ENCODE assay signal across 1 cellular context in the genomic region with DNA sequence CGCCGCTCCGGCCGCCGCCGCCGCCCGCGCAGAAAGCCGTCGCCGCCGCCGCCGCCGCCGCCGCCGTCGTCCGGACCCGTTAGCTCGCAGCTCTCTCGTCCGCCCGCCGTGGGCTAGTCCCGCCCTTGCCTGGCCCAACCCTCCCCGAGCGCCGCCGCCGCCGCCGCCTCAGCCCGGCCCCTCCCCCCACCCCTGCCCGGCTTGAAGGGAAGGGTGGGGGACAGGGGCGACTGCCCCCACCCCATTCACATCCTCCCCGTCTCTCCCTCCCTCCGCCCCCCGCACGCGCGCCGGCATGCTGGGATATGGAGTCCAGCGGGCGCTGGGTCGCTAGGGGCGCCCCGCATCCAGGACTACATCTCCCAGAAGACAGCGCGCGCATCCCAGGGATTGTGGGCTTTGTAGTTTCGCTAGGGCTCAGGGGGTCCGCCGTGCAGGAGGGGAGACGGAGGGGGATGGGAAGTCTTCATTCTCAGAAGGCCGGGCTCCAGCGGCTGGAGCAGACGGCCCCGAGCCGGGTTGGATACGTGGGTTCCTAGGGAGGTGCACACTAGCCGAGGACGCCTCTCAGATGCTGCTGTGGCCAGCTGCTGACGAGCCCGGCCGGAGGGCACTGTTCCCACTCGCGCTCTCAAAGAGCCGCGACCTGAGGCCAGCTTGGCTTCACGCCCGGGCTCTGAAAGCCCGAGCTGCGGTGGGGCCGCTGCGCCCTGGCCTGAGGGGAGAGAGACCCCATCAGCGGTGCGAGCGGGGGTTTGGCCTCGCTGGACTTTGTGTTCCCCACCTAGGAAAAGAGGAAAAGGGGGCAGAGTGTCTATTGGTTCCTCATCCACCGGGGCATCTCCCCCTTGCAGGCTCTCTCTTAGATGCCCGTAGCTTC.
TF ChIP-seq lines count a peak whose summit lies in the region.

A gene with protein sequence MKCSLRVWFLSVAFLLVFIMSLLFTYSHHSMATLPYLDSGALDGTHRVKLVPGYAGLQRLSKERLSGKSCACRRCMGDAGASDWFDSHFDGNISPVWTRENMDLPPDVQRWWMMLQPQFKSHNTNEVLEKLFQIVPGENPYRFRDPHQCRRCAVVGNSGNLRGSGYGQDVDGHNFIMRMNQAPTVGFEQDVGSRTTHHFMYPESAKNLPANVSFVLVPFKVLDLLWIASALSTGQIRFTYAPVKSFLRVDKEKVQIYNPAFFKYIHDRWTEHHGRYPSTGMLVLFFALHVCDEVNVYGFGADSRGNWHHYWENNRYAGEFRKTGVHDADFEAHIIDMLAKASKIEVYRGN (minus strand): TSS at position 118 of the 880 bp plus-strand sequence. CDS start 40,570 bp downstream, outside the sequence.

TF ChIP-seq in HepG2, 621 proteins besides CTCF, POLR2A, EP300 and RAD21 (continued from another document and continues in another):
- no peak for TF ChIP-seq ZNF512B (CRISPR knock-in tag; IDR thresholded peaks at IDR 0.05; ENCODE audit: borderline replicate concordance)
- peak; percentile 56; the same call in 1 of the 2 replicates for TF ChIP-seq GLI4 (CRISPR knock-in tag; IDR thresholded peaks at IDR 0.05; ENCODE audit: borderline replicate concordance)
- TF ChIP-seq ZNF296 (CRISPR knock-in tag; conservative IDR thresholded peaks at IDR 0.05), result no peak
- 0 out of 2 replicates have a peak, but pooled peaks have one; percentile 32 for TF ChIP-seq DPF2 (CRISPR knock-in tag; IDR thresholded peaks at IDR 0.05; ENCODE audit: borderline replicate concordance, low read depth)
- TF ChIP-seq, protein P1, sequence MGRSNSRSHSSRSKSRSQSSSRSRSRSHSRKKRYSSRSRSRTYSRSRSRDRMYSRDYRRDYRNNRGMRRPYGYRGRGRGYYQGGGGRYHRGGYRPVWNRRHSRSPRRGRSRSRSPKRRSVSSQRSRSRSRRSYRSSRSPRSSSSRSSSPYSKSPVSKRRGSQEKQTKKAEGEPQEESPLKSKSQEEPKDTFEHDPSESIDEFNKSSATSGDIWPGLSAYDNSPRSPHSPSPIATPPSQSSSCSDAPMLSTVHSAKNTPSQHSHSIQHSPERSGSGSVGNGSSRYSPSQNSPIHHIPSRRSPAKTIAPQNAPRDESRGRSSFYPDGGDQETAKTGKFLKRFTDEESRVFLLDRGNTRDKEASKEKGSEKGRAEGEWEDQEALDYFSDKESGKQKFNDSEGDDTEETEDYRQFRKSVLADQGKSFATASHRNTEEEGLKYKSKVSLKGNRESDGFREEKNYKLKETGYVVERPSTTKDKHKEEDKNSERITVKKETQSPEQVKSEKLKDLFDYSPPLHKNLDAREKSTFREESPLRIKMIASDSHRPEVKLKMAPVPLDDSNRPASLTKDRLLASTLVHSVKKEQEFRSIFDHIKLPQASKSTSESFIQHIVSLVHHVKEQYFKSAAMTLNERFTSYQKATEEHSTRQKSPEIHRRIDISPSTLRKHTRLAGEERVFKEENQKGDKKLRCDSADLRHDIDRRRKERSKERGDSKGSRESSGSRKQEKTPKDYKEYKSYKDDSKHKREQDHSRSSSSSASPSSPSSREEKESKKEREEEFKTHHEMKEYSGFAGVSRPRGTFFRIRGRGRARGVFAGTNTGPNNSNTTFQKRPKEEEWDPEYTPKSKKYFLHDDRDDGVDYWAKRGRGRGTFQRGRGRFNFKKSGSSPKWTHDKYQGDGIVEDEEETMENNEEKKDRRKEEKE (IDR thresholded peaks at IDR 0.05), result no peak
- TF ChIP-seq ZNF557 (CRISPR knock-in tag; IDR thresholded peaks at IDR 0.05), result no peak
- TF ChIP-seq CBX5 (CRISPR knock-in tag; IDR thresholded peaks at IDR 0.05; ENCODE audit: borderline replicate concordance), result peak; percentile 53; the same call in 1 of the 2 replicates
- TF ChIP-seq ARNTL (CRISPR knock-in tag; IDR thresholded peaks at IDR 0.05), result peak; percentile 57
- TF ChIP-seq ZNF577 (CRISPR knock-in tag; IDR thresholded peaks at IDR 0.05; ENCODE audit: borderline replicate concordance, low read depth), result no peak
- TF ChIP-seq KLF16 (CRISPR knock-in tag; IDR thresholded peaks at IDR 0.05), result no peak
- TF ChIP-seq ZNF367 (CRISPR knock-in tag; IDR thresholded peaks at IDR 0.05; ENCODE audit: borderline replicate concordance), result no peak
- no peak for TF ChIP-seq CBX2 (IDR thresholded peaks at IDR 0.05; ENCODE audit: low read depth, low read length)
- TF ChIP-seq CBX2 (CRISPR knock-in tag; IDR thresholded peaks at IDR 0.05; ENCODE audit: low read depth), result no peak
- no peak for TF ChIP-seq NFYC (CRISPR knock-in tag; IDR thresholded peaks at IDR 0.05)
- peak; percentile 88 for TF ChIP-seq FOXK1 (CRISPR knock-in tag; IDR thresholded peaks at IDR 0.05; ENCODE audit: borderline replicate concordance, low read depth)
- no peak for TF ChIP-seq ZEB1 (IDR thresholded peaks at IDR 0.05; ENCODE audit: insufficient replicate concordance, low read depth)
- TF ChIP-seq, protein P2, sequence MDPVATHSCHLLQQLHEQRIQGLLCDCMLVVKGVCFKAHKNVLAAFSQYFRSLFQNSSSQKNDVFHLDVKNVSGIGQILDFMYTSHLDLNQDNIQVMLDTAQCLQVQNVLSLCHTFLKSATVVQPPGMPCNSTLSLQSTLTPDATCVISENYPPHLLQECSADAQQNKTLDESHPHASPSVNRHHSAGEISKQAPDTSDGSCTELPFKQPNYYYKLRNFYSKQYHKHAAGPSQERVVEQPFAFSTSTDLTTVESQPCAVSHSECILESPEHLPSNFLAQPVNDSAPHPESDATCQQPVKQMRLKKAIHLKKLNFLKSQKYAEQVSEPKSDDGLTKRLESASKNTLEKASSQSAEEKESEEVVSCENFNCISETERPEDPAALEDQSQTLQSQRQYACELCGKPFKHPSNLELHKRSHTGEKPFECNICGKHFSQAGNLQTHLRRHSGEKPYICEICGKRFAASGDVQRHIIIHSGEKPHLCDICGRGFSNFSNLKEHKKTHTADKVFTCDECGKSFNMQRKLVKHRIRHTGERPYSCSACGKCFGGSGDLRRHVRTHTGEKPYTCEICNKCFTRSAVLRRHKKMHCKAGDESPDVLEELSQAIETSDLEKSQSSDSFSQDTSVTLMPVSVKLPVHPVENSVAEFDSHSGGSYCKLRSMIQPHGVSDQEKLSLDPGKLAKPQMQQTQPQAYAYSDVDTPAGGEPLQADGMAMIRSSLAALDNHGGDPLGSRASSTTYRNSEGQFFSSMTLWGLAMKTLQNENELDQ (CRISPR knock-in tag; IDR thresholded peaks at IDR 0.05; ENCODE audit: borderline replicate concordance), result no peak
- TF ChIP-seq MBD4 (IDR thresholded peaks at IDR 0.05; ENCODE audit: borderline replicate concordance, low read length), result no peak
- no peak for TF ChIP-seq SMC3 (IDR thresholded peaks at IDR 0.05; ENCODE audit: low read length)
- peak; percentile 84 for TF ChIP-seq YY1 (IDR thresholded peaks at IDR 0.05; ENCODE audit: insufficient read depth, insufficient replicate concordance, low read depth, low read length)
- peak; percentile 80; the same call in 1 of the 2 replicates for TF ChIP-seq ZNF782 (CRISPR knock-in tag; IDR thresholded peaks at IDR 0.05; ENCODE audit: borderline replicate concordance)
- TF ChIP-seq, protein P3, sequence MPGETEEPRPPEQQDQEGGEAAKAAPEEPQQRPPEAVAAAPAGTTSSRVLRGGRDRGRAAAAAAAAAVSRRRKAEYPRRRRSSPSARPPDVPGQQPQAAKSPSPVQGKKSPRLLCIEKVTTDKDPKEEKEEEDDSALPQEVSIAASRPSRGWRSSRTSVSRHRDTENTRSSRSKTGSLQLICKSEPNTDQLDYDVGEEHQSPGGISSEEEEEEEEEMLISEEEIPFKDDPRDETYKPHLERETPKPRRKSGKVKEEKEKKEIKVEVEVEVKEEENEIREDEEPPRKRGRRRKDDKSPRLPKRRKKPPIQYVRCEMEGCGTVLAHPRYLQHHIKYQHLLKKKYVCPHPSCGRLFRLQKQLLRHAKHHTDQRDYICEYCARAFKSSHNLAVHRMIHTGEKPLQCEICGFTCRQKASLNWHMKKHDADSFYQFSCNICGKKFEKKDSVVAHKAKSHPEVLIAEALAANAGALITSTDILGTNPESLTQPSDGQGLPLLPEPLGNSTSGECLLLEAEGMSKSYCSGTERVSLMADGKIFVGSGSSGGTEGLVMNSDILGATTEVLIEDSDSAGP (CRISPR knock-in tag; IDR thresholded peaks at IDR 0.05; ENCODE audit: borderline replicate concordance), result peak; percentile 93
- TF ChIP-seq RFX1 (IDR thresholded peaks at IDR 0.05), result no peak
- TF ChIP-seq STAT5B (CRISPR knock-in tag; IDR thresholded peaks at IDR 0.05), result 0 out of 2 replicates have a peak, but pooled peaks have one; percentile 49
- peak; percentile 19; the same call in 1 of the 2 replicates for TF ChIP-seq FOSL2 (CRISPR knock-in tag; IDR thresholded peaks at IDR 0.05)
- TF ChIP-seq, protein P4, sequence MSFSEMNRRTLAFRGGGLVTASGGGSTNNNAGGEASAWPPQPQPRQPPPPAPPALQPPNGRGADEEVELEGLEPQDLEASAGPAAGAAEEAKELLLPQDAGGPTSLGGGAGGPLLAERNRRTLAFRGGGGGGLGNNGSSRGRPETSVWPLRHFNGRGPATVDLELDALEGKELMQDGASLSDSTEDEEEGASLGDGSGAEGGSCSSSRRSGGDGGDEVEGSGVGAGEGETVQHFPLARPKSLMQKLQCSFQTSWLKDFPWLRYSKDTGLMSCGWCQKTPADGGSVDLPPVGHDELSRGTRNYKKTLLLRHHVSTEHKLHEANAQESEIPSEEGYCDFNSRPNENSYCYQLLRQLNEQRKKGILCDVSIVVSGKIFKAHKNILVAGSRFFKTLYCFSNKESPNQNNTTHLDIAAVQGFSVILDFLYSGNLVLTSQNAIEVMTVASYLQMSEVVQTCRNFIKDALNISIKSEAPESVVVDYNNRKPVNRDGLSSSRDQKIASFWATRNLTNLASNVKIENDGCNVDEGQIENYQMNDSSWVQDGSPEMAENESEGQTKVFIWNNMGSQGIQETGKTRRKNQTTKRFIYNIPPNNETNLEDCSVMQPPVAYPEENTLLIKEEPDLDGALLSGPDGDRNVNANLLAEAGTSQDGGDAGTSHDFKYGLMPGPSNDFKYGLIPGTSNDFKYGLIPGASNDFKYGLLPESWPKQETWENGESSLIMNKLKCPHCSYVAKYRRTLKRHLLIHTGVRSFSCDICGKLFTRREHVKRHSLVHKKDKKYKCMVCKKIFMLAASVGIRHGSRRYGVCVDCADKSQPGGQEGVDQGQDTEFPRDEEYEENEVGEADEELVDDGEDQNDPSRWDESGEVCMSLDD (CRISPR knock-in tag; IDR thresholded peaks at IDR 0.05; ENCODE audit: borderline replicate concordance), result peak; percentile 19; the same call in 1 of the 2 replicates
- TF ChIP-seq, protein P5, sequence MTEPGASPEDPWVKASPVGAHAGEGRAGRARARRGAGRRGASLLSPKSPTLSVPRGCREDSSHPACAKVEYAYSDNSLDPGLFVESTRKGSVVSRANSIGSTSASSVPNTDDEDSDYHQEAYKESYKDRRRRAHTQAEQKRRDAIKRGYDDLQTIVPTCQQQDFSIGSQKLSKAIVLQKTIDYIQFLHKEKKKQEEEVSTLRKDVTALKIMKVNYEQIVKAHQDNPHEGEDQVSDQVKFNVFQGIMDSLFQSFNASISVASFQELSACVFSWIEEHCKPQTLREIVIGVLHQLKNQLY (CRISPR knock-in tag; IDR thresholded peaks at IDR 0.05), result no peak
- TF ChIP-seq NR2F2 (IDR thresholded peaks at IDR 0.05; ENCODE audit: borderline replicate concordance, low read depth), result peak; percentile 30; the same call in 1 of the 2 replicates
- TF ChIP-seq, protein P6, sequence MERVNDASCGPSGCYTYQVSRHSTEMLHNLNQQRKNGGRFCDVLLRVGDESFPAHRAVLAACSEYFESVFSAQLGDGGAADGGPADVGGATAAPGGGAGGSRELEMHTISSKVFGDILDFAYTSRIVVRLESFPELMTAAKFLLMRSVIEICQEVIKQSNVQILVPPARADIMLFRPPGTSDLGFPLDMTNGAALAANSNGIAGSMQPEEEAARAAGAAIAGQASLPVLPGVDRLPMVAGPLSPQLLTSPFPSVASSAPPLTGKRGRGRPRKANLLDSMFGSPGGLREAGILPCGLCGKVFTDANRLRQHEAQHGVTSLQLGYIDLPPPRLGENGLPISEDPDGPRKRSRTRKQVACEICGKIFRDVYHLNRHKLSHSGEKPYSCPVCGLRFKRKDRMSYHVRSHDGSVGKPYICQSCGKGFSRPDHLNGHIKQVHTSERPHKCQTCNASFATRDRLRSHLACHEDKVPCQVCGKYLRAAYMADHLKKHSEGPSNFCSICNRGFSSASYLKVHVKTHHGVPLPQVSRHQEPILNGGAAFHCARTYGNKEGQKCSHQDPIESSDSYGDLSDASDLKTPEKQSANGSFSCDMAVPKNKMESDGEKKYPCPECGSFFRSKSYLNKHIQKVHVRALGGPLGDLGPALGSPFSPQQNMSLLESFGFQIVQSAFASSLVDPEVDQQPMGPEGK (CRISPR knock-in tag; IDR thresholded peaks at IDR 0.05), result peak; percentile 98
- no peak for TF ChIP-seq REL (CRISPR knock-in tag; conservative IDR thresholded peaks at IDR 0.05)
- peak; percentile 61; the same call in 1 of the 2 replicates for TF ChIP-seq ZZZ3 (CRISPR knock-in tag; IDR thresholded peaks at IDR 0.05; ENCODE audit: borderline replicate concordance)
- no peak for TF ChIP-seq JDP2 (CRISPR knock-in tag; IDR thresholded peaks at IDR 0.05; ENCODE audit: borderline replicate concordance)
- 0 out of 2 replicates have a peak, but pooled peaks have one; percentile 56 for TF ChIP-seq ZNF30 (CRISPR knock-in tag; IDR thresholded peaks at IDR 0.05)
- TF ChIP-seq ZFY (CRISPR knock-in tag; IDR thresholded peaks at IDR 0.05), result peak; percentile 76
- TF ChIP-seq ZFP62 (CRISPR knock-in tag; IDR thresholded peaks at IDR 0.05), result peak; percentile 100
- peak; percentile 97 for TF ChIP-seq TARDBP (CRISPR knock-in tag; IDR thresholded peaks at IDR 0.05)
